In the genomic region with DNA sequence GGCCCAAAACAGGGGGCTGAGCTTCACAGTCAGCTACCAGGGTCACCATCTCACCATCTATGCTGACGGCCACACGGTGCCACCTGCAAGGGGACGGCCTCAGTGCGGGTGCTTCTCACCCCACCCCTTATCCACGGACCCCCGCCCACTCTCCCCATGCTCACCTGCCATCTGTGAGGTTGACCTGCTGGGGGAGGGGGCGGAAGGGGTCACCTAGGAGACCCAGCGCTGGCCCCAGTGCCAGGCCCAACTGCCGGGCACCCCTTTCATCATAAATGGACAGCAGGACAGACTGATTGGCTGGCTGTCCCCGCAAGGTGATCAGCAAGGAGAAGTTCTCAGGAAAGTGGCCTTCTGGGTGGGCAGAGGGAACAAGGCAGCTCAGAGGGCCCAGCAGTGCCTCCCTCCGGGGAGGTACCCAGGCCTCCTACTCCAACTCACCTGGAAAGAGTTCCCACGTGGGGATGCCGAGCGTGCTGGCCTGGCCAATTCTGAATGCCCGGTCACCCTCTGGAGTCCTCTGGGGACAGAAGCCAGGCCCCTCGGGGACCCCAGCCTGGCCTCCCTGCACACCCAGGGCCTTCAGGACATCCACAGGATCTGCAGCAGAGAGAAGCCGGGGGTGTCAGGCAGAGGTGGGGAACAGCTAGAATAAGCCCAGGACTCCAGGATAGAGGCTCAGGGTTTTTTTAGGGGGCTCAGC, we compare ENCODE assay signal across 18 cellular contexts. TPM values are rescaled to one million over a fixed set of nuclear protein-coding genes. Genes with fewer than 3 reads are reported as not detected.
A peak's percentile ranks its signal among the peaks of the same experiment; 100 is the strongest.
DNase-seq lines count a peak whose midpoint lies in the region; ATAC-seq and TF ChIP-seq lines count a peak whose summit lies in the region.
"Had no signal": no experiment of that assay in that cellular context is flagged by ENCODE, and none has a peak within 500 bp of the region (broad histone marks: within the 10 kb centered on the region; RNA-seq: fewer than 3 reads in every experiment).

No MANE protein-coding gene starts in this region.

- H3K9ac ChIP-seq in colonic mucosa (ENCODE audit: low read depth in 2 of 2, low read length in 2 of 2): peak overlapping the region in 1 of 2 donors; percentile 24

- H3K4me3 ChIP-seq in colonic mucosa (no peak overlapping the region), prostate gland (no peak overlapping the region), upper lobe of right lung (no peak overlapping the region)
- H3K4me3 ChIP-seq: body of pancreas had no signal

- peaks cover 11% of the 10 kb centered on the region for H3K27me3 ChIP-seq in colonic mucosa
- H3K27me3 ChIP-seq in prostate gland (replicated peaks; ENCODE audit: insufficient read depth): peaks cover 6% of the 10 kb centered on the region
- H3K27me3 ChIP-seq in upper lobe of right lung: peaks cover 17% of the 10 kb centered on the region

- no peaks in the 10 kb centered on the region for H3K9me3 ChIP-seq in colonic mucosa
- no peaks in the 10 kb centered on the region for H3K9me3 ChIP-seq in prostate gland
- H3K9me3 ChIP-seq in upper lobe of right lung: no peaks in the 10 kb centered on the region
- H3K9me3 ChIP-seq: body of pancreas had no signal

- H3K4me1 ChIP-seq in colonic mucosa (peaks cover 3% of the 10 kb centered on the region), prostate gland (replicated peaks) (no peaks in the 10 kb centered on the region), upper lobe of right lung (peaks cover 3% of the 10 kb centered on the region)

- TF ChIP-seq CTCF in colonic mucosa (IDR thresholded peaks at IDR 0.05) (no peak), prostate gland (IDR thresholded peaks at IDR 0.05) (no peak), upper lobe of right lung (IDR thresholded peaks at IDR 0.05) (no peak)

- H3K36me3 ChIP-seq in colonic mucosa (no peaks in the 10 kb centered on the region), prostate gland (no peaks in the 10 kb centered on the region), upper lobe of right lung (no peaks in the 10 kb centered on the region)

- ATAC-seq in Right ventricle myocardium superior (ENCODE audit: poor library complexity) (no peak), left cardiac atrium (no peak), upper lobe of right lung (no peak), HG02970 (IDR thresholded peaks at IDR 0.05; ENCODE audit: low FRiP score, unreplicated experiment) (no peak)
- ATAC-seq: body of pancreas, HCT116 had no signal

- no peak for TF ChIP-seq POLR2A in prostate gland (IDR thresholded peaks at IDR 0.05)

- 66% methylated on average over 17 of the region's 17 CpGs for WGBS in prostate gland

- intact Hi-C loops in Right ventricle myocardium superior (cut with DNase I): no loop called here
- intact Hi-C loops in left cardiac atrium (cut with DNase I): no loop called here
- intact Hi-C loops in colonic mucosa (cut with DNase I): no loop called here
- intact Hi-C loops in prostate gland (cut with DNase I): no loop called here
- intact Hi-C loops in upper lobe of right lung (cut with DNase I): no loop called here

- peak overlapping the region; percentile 32 for H3K27ac ChIP-seq in colonic mucosa
- H3K27ac ChIP-seq in prostate gland: peak overlapping the region; percentile 48 to 53
- H3K27ac ChIP-seq in upper lobe of right lung: peak overlapping the region; percentile 36

- DNase-seq in Right ventricle myocardium superior (peak; percentile 27), left cardiac atrium (no peak), colonic mucosa (no peak), prostate gland (ENCODE audit: low spot score) (no peak), upper lobe of right lung (no peak), hypothalamus (lab: John Stamatoyannopoulos, UW) (no peak), NCI-H446 (lab: John Stamatoyannopoulos, UW) (no peak)
- DNase-seq: DMS153; endodermal cell; KG1; kidney; NCI-H524 treated with DMSO at 0.1 percent for 48 hours; stimulated activated CD4-positive, alpha-beta T cell treated with anti-CD3 and anti-CD28 coated beads, Interleukin-4, amount 100 ng/mL, for 24 hours; T-helper 1 cell had no signal

RNA-seq across cellular contexts. Expression of a gene that starts 4.5 kb away (rescaled TPM):
- total RNA-seq in Right ventricle myocardium superior (10.1 TPM), left cardiac atrium (10 to 100 TPM; 16.4 to 23.9 TPM), colonic mucosa (1 to 10 TPM; 2.4 to 5.5 TPM), prostate gland (10 to 100 TPM in 1 of 2 donors, 1 to 10 TPM in 1; 2.0 to 12.7 TPM), upper lobe of right lung (9.6 TPM)
- total RNA-seq: renal cortical epithelial cell had no signal

RNA-seq across cellular contexts. Expression of a gene that starts 7.5 kb away (rescaled TPM):
- total RNA-seq in Right ventricle myocardium superior (not detected), left cardiac atrium (not detected), colonic mucosa (under 1 TPM in 1 of 2 donors, not detected in 1; 0.24 TPM), prostate gland (not detected), upper lobe of right lung (not detected)
- total RNA-seq: body of pancreas, endodermal cell, kidney, renal cortical epithelial cell had no signal
